ENCODE assay signal across 23 cellular contexts in genomic region chr2:75044291-75044690, GRCh38.
A peak's percentile ranks its signal among the peaks of the same experiment; 100 is the strongest.
DNase-seq lines count a peak whose midpoint lies in the region; ATAC-seq and TF ChIP-seq lines count a peak whose summit lies in the region.
"Had no signal": no experiment of that assay in that cellular context is flagged by ENCODE, and none has a peak within 500 bp of the region (broad histone marks: within the 10 kb centered on the region; RNA-seq: fewer than 3 reads in every experiment).

No MANE protein-coding gene starts in this region.

- no peaks in the 10 kb centered on the region; the same call in 1 of the 2 replicates for H3K36me3 ChIP-seq in IMR-90 (ENCODE audit: control insufficient read depth, insufficient read depth, low read length)
- no peaks in the 10 kb centered on the region for H3K36me3 ChIP-seq in vagina
- H3K36me3 ChIP-seq: BE2C, BLaER1 had no signal

- H3K4me3 ChIP-seq in IMR-90 (ENCODE audit: insufficient read depth, low read depth, low read length) (no peak overlapping the region), vagina (no peak overlapping the region)
- H3K4me3 ChIP-seq: BLaER1, GM12878 had no signal

- DNase-seq in IMR-90: no peak
- peak; percentile 18 for DNase-seq in SK-N-DZ (ENCODE audit: low spot score)
- peak; percentile 34 to 58 for DNase-seq in vagina (ENCODE audit: extremely low spot score in 2 of 2)
- DNase-seq in activated T-cell treated with anti-CD3 and anti-CD28 coated beads, Interleukin-2, amount 50 U/mL, for 24 hours: no peak
- DNase-seq: 8988T; ACHN; BE2C; C1 segment of cervical spinal cord; CD4-positive, alpha-beta memory T cell; CD4-positive, CD25-positive, alpha-beta regulatory T cell; CD8-positive, alpha-beta memory T cell; COR-L47; DMS 273 treated with DMSO at 0.1 percent for 48 hours; DMS153; DMS53; DMS79; DND-41; EL; GDM1 had no signal

- H3K9ac ChIP-seq in IMR-90 (ENCODE audit: low read depth, low read length): no peak overlapping the region
- H3K9ac ChIP-seq: BLaER1 had no signal

- no peaks in the 10 kb centered on the region for H3K9me3 Mint-ChIP-seq in activated T-cell treated with anti-CD3 and anti-CD28 coated beads, Interleukin-2, amount 50 U/mL, for 24 hours
- H3K9me3 Mint-ChIP-seq: CD14-positive monocyte; CD4-positive, alpha-beta memory T cell; CD8-positive, alpha-beta memory T cell had no signal

- no peak overlapping the region for H3K27ac Mint-ChIP-seq in activated T-cell treated with anti-CD3 and anti-CD28 coated beads, Interleukin-2, amount 50 U/mL, for 24 hours
- H3K27ac Mint-ChIP-seq: CD4-positive, alpha-beta memory T cell; CD4-positive, CD25-positive, alpha-beta regulatory T cell; CD8-positive, alpha-beta memory T cell had no signal

- no peaks in the 10 kb centered on the region for H3K27me3 ChIP-seq in IMR-90 (ENCODE audit: control insufficient read depth, insufficient read depth, low read length)
- no peaks in the 10 kb centered on the region for H3K27me3 ChIP-seq in vagina
- H3K27me3 ChIP-seq: BE2C, BLaER1 had no signal

- H3K27ac ChIP-seq in IMR-90 (ENCODE audit: insufficient read depth, low read length) (no peak overlapping the region), vagina (no peak overlapping the region)
- H3K27ac ChIP-seq: BLaER1 had no signal

- no peak overlapping the region for H2BK15ac ChIP-seq in IMR-90 (ENCODE audit: low read depth, low read length)

- TF ChIP-seq POLR2A in IMR-90 (IDR thresholded peaks at IDR 0.05; ENCODE audit: low read depth, low read length) (no peak), vagina (IDR thresholded peaks at IDR 0.05) (no peak)

- H3K9me1 ChIP-seq in IMR-90 (ENCODE audit: insufficient read depth, low read length): peaks cover 22% of the 10 kb centered on the region

- H3K4me3 Mint-ChIP-seq in activated T-cell treated with anti-CD3 and anti-CD28 coated beads, Interleukin-2, amount 50 U/mL, for 24 hours: no peak overlapping the region
- H3K4me3 Mint-ChIP-seq: CD4-positive, alpha-beta memory T cell; CD4-positive, CD25-positive, alpha-beta regulatory T cell; CD8-positive, alpha-beta memory T cell had no signal

- H2BK120ac ChIP-seq in IMR-90 (ENCODE audit: low read depth, low read length): no peak overlapping the region

- no peak overlapping the region for H2AFZ ChIP-seq in IMR-90 (replicated peaks; ENCODE audit: low read length, poor library complexity)

- no peak overlapping the region; the same call in 1 of the 2 replicates for H2BK20ac ChIP-seq in IMR-90 (ENCODE audit: low read depth, low read length)

- H3K14ac ChIP-seq in IMR-90 (replicated peaks; ENCODE audit: low read depth, low read length): no peak overlapping the region

- in situ Hi-C loops in IMR-90 (cut with MboI; ENCODE audit: low sequenced_read_pairs): no loop called here

- no peaks in the 10 kb centered on the region for H3K27me3 Mint-ChIP-seq in activated T-cell treated with anti-CD3 and anti-CD28 coated beads, Interleukin-2, amount 50 U/mL, for 24 hours
- H3K27me3 Mint-ChIP-seq: CD4-positive, alpha-beta memory T cell; CD4-positive, CD25-positive, alpha-beta regulatory T cell; CD8-positive, alpha-beta memory T cell had no signal

- intact Hi-C loops in IMR-90 (cut with micrococcal nuclease): no loop called here
- intact Hi-C loops in vagina (cut with DNase I): no loop called here

- peaks cover 20% of the 10 kb centered on the region for H3K4me1 ChIP-seq in IMR-90 (ENCODE audit: control insufficient read depth, insufficient read depth, low read length)
- peaks cover 22% of the 10 kb centered on the region for H3K4me1 ChIP-seq in vagina
- H3K4me1 ChIP-seq: BE2C had no signal

- no peak for ATAC-seq in IMR-90 (ENCODE audit: low read depth)
- ATAC-seq in HG02763 (IDR thresholded peaks at IDR 0.05; ENCODE audit: unreplicated experiment): no peak
- ATAC-seq: GM12878 had no signal

- 100% methylated on average over 1 of the region's 2 CpGs; no CpG with 5 or more reads in 1 of the 2 experiments for WGBS in IMR-90 (ENCODE audit: extremely low coverage in 2 of 2, insufficient read length in 1 of 2), 2 experiments

- 0 out of 2 replicates have a peak overlapping the region, but pooled peaks have one; percentile 15 for H3K4ac ChIP-seq in IMR-90 (ENCODE audit: low read depth, low read length)

- H3K79me1 ChIP-seq in IMR-90 (ENCODE audit: low read depth in 1 of 2, low read length in 2 of 2): no peaks in the 10 kb centered on the region; a peak in 1 of 4 replicates

- TF ChIP-seq CTCF in IMR-90 (conservative IDR thresholded peaks at IDR 0.05; ENCODE audit: low read depth, low read length): no peak
- no peak for TF ChIP-seq CTCF in vagina (IDR thresholded peaks at IDR 0.05)

- no peak overlapping the region for H4K8ac ChIP-seq in IMR-90 (ENCODE audit: low read depth in 2 of 2, low read length in 2 of 2)

- CTCF ChIA-PET in IMR-90 (lab: Yijun Ruan, JAX): no interaction called here

- no TSS peak for BruUV-seq in IMR-90 (replicated peaks; lab: Mats Ljungman, UMichigan)

- no peak overlapping the region for H2AK9ac ChIP-seq in IMR-90 (replicated peaks; ENCODE audit: low read depth, low read length, poor library complexity)

- H3K36me3 Mint-ChIP-seq in activated T-cell treated with anti-CD3 and anti-CD28 coated beads, Interleukin-2, amount 50 U/mL, for 24 hours (ENCODE audit: low read depth): no peaks in the 10 kb centered on the region
- H3K36me3 Mint-ChIP-seq: CD14-positive monocyte had no signal

- no peak overlapping the region for H3K56ac ChIP-seq in IMR-90 (ENCODE audit: extremely low read depth, insufficient read depth, low read length)

- no peak overlapping the region for H2AK5ac ChIP-seq in IMR-90 (ENCODE audit: low read depth, low read length)

- dilution Hi-C loops in IMR-90 (cut with HindIII; ENCODE audit: low sequenced_read_pairs, unreplicated experiment): no loop called here

- H3K23ac ChIP-seq in IMR-90 (ENCODE audit: low read depth, low read length): no peak overlapping the region

- no peak overlapping the region for H4K5ac ChIP-seq in IMR-90 (ENCODE audit: low read depth, low read length)

- TF ChIP-seq RAD21 in IMR-90 (IDR thresholded peaks at IDR 0.05; ENCODE audit: low read length): no peak

- H2BK5ac ChIP-seq in IMR-90 (ENCODE audit: low read depth, low read length, poor library complexity, severe bottlenecking): no peak overlapping the region

- H3K18ac ChIP-seq in IMR-90 (ENCODE audit: low read depth, low read length): no peak overlapping the region

- no peak overlapping the region for H4K91ac ChIP-seq in IMR-90 (ENCODE audit: insufficient read depth, low read depth, low read length)

- H4K20me1 ChIP-seq in IMR-90 (ENCODE audit: insufficient read depth, low read length): peaks cover 7% of the 10 kb centered on the region; the same call in 1 of the 2 replicates
- H4K20me1 ChIP-seq: BLaER1 had no signal

- peaks cover 5% of the 10 kb centered on the region for H3K4me1 Mint-ChIP-seq in activated T-cell treated with anti-CD3 and anti-CD28 coated beads, Interleukin-2, amount 50 U/mL, for 24 hours (ENCODE audit: low read depth)
- H3K4me1 Mint-ChIP-seq: CD4-positive, CD25-positive, alpha-beta regulatory T cell; CD8-positive, alpha-beta memory T cell had no signal

- H3K4me2 ChIP-seq in IMR-90 (ENCODE audit: low read depth, low read length): no peak overlapping the region
- H3K4me2 ChIP-seq: BLaER1 had no signal

- POLR2A ChIA-PET in IMR-90 (lab: Charles Lee; ENCODE audit: unreplicated experiment): no interaction called here

- no peaks in the 10 kb centered on the region for H3K9me3 ChIP-seq in IMR-90 (ENCODE audit: control insufficient read depth, insufficient read depth, low read length)
- H3K9me3 ChIP-seq in vagina: no peaks in the 10 kb centered on the region
- H3K9me3 ChIP-seq: BE2C, BLaER1 had no signal

TF ChIP-seq in IMR-90, 13 proteins besides CTCF, POLR2A, EP300 and RAD21:
- TF ChIP-seq BHLHE40 (IDR thresholded peaks at IDR 0.05; ENCODE audit: low read depth, low read length): no peak
- TF ChIP-seq MXI1 (IDR thresholded peaks at IDR 0.05; ENCODE audit: borderline replicate concordance, low read depth, low read length): no peak
- no peak for TF ChIP-seq SMC3 (IDR thresholded peaks at IDR 0.05; ENCODE audit: low read depth, low read length)
- TF ChIP-seq NFE2L2 (IDR thresholded peaks at IDR 0.05; ENCODE audit: low read depth, low read length): no peak
- TF ChIP-seq FOS (IDR thresholded peaks at IDR 0.05; ENCODE audit: low read depth, low read length): no peak
- no peak for TF ChIP-seq CHD1 (IDR thresholded peaks at IDR 0.05; ENCODE audit: low read depth, low read length)
- TF ChIP-seq MAZ (IDR thresholded peaks at IDR 0.05; ENCODE audit: borderline replicate concordance, low read depth, low read length): no peak
- TF ChIP-seq RCOR1 (IDR thresholded peaks at IDR 0.05; ENCODE audit: insufficient replicate concordance, low read length): no peak
- TF ChIP-seq, protein P1, sequence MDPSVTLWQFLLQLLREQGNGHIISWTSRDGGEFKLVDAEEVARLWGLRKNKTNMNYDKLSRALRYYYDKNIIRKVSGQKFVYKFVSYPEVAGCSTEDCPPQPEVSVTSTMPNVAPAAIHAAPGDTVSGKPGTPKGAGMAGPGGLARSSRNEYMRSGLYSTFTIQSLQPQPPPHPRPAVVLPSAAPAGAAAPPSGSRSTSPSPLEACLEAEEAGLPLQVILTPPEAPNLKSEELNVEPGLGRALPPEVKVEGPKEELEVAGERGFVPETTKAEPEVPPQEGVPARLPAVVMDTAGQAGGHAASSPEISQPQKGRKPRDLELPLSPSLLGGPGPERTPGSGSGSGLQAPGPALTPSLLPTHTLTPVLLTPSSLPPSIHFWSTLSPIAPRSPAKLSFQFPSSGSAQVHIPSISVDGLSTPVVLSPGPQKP (IDR thresholded peaks at IDR 0.05; ENCODE audit: borderline replicate concordance, low read depth, low read length): no peak
- no peak for TF ChIP-seq RFX5 (IDR thresholded peaks at IDR 0.05; ENCODE audit: low read depth, low read length)
- TF ChIP-seq MAFK (IDR thresholded peaks at IDR 0.05; ENCODE audit: low read depth, low read length): no peak
- no peak for TF ChIP-seq USF2 (IDR thresholded peaks at IDR 0.05; ENCODE audit: low read depth, low read length)
- no peak for TF ChIP-seq CEBPB (IDR thresholded peaks at IDR 0.05; ENCODE audit: low read depth, low read length)
TF ChIP-seq in IMR-90: peak in this region for 0.

Comparison
In these comparisons a context has a peak if more than half of its experiments do, and no peak if none do; other contexts are left out.
1. DNase-seq: peak in SK-N-DZ (single experiment) and vagina (2 of 2); none in IMR-90 (single experiment) and activated T-cell treated with anti-CD3 and anti-CD28 coated beads, Interleukin-2, amount 50 U/mL, for 24 hours (single experiment).